Comparison of ENCODE assay signal across 8 cellular contexts in the genomic region with DNA sequence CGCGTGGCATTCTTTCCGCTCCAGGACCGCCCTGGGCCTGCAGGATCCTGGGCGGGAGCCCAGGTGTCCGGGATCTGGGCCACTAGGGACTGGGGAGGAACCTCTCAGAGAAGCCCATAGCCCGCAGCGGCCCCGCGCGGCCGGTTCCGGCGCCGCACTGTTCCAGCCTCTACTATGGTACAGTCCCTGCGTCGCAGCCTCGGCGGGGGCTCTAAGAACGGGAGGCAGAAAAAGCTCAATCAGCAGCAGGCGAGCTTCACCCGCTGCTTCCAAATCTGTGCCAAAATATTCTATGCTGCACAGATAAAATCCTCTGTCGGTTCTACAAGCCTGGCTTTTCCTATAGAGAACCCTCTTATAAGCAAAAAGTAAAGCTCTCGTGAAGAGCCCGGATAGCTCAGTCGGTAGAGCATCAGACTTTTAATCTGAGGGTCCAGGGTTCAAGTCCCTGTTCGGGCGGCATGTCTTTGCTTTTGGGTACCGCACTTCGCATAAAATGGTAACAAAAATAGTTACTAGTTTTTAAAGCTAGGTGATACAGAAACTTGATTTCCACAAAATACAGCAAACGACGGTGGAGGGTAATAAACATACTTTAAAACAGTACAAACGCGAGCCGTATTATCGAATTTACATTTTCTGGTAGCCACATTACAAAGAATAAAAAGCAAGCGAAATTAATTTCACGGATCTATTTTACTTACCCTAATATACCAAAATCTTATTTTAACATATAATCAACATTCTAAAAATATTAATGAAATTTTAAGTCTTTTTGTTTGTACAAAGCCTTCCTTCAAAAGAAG. TPM values are rescaled to one million over a fixed set of nuclear protein-coding genes. Genes with fewer than 3 reads are reported as not detected.
DNase-seq lines count a peak whose midpoint lies in the region; ATAC-seq and TF ChIP-seq lines count a peak whose summit lies in the region.

No MANE protein-coding gene starts in this region.

- TF ChIP-seq CTCF in BE2C (IDR thresholded peaks at IDR 0.05; ENCODE audit: low read depth, low read length) (peak; percentile 68), esophagus squamous epithelium (IDR thresholded peaks at IDR 0.05) (peak; percentile 82 to 91 (median 88))

- intact Hi-C loops in esophagus squamous epithelium (cut with DNase I) = no loop called here

- no peaks in the 10 kb centered on the region for H3K4me1 ChIP-seq in BE2C
- peaks cover 51 to 65% (median 53%) of the 10 kb centered on the region in 3 donors for H3K4me1 ChIP-seq in esophagus squamous epithelium
- H3K4me1 ChIP-seq in muscle layer of duodenum (ENCODE audit: control insufficient read depth in 1 of 2, insufficient read depth in 2 of 2, low read length in 2 of 2) = peaks cover 20 to 51% of the 10 kb centered on the region in 2 donors

- TF ChIP-seq EP300 in Ishikawa (IDR thresholded peaks at IDR 0.05; ENCODE audit: borderline replicate concordance) = no peak

- H3K9me3 ChIP-seq in BE2C = no peaks in the 10 kb centered on the region
- no peaks in the 10 kb centered on the region for H3K9me3 ChIP-seq in esophagus squamous epithelium
- H3K9me3 ChIP-seq in muscle layer of duodenum (ENCODE audit: control insufficient read depth in 1 of 2, low read length in 2 of 2) = no peaks in the 10 kb centered on the region

- H3K27ac ChIP-seq in esophagus squamous epithelium = peak overlapping the region; percentile 78 to 96 (median 86)
- no peak overlapping the region for H3K27ac ChIP-seq in muscle layer of duodenum (ENCODE audit: low read length)

- peak; percentile 42 for ATAC-seq in GM19452 (IDR thresholded peaks at IDR 0.05; ENCODE audit: unreplicated experiment)

- DNase-seq in BE2C (peak; percentile 85), RPMI7951 (ENCODE audit: low read depth) (peak; percentile 72), activated T-helper 1 cell treated with Interleukin-2 at 50 U/mL for 16 hours (ENCODE audit: low read depth) (peak; percentile 68), esophagus squamous epithelium (lab: John Stamatoyannopoulos, UW) (no peak)
- peak; percentile 51 to 73 for DNase-seq in stimulated activated CD8-positive, alpha-beta memory T cell treated with anti-CD3 and anti-CD28 coated beads, Interleukin-7, amount 100 ng/mL, for 1 hour (ENCODE audit: low read depth in 2 of 2)

- H3K36me3 ChIP-seq in BE2C (no peaks in the 10 kb centered on the region), esophagus squamous epithelium (no peaks in the 10 kb centered on the region), muscle layer of duodenum (ENCODE audit: control insufficient read depth in 1 of 2, insufficient read depth in 2 of 2, low read length in 2 of 2) (no peaks in the 10 kb centered on the region)

- H3K4me3 ChIP-seq in BE2C (ENCODE audit: low read depth, low read length) = peak overlapping the region; percentile 62
- peak overlapping the region; percentile 43 to 76 (median 60) for H3K4me3 ChIP-seq in esophagus squamous epithelium
- H3K4me3 ChIP-seq in muscle layer of duodenum (ENCODE audit: low read depth in 1 of 2, low read length in 2 of 2) = peak overlapping the region; percentile 75 to 84

- H3K27me3 ChIP-seq in BE2C (peaks cover 19% of the 10 kb centered on the region), esophagus squamous epithelium (peaks cover 0 to 76% (median under 1%) of the 10 kb centered on the region in 4 donors), muscle layer of duodenum (ENCODE audit: low read depth, low read length) (peaks cover 49% of the 10 kb centered on the region)

- peak; percentile 53; the same call in 1 of the 2 replicates for TF ChIP-seq RAD21 in Ishikawa (IDR thresholded peaks at IDR 0.05; ENCODE audit: low read depth)

- TF ChIP-seq POLR2A in esophagus squamous epithelium (IDR thresholded peaks at IDR 0.05) = no peak

- WGBS in esophagus squamous epithelium, 2 donors = 0% methylated on average over 16 to 18 of the region's 38 CpGs

TF ChIP-seq in Ishikawa, 13 proteins besides CTCF, POLR2A, EP300 and RAD21:
- TF ChIP-seq ZBTB7A (IDR thresholded peaks at IDR 0.05; ENCODE audit: low read depth) (no peak), NFIC (IDR thresholded peaks at IDR 0.05) (peak; percentile 12; the same call in 1 of the 2 replicates), TEAD4 (IDR thresholded peaks at IDR 0.05) (peak; percentile 87), CEBPB (IDR thresholded peaks at IDR 0.05) (0 out of 2 replicates have a peak, but pooled peaks have one; percentile 43), TAF1 (IDR thresholded peaks at IDR 0.05; ENCODE audit: low read depth) (peak; percentile 44; the same call in 1 of the 2 replicates)
- TF ChIP-seq, protein P1, sequence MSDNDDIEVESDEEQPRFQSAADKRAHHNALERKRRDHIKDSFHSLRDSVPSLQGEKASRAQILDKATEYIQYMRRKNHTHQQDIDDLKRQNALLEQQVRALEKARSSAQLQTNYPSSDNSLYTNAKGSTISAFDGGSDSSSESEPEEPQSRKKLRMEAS (IDR thresholded peaks at IDR 0.05) = peak; percentile 30

RNA-seq across cellular contexts. Expression of gene ALOXE3, which starts 0.7 kb away (rescaled TPM):
- not detected for polyA plus RNA-seq in BE2C (2012; ENCODE audit: insufficient read depth, insufficient read length, low read depth)
- 0.12 TPM in 1 of 2 replicates, not detected in the other for total RNA-seq in RPMI7951 (2014; rRNA removed; shearing (Covaris generic))
- 1 to 10 TPM in 2 of 4 donors, under 1 TPM in 1, not detected in 1; 0.30 to 8.8 (median 2.2) TPM for total RNA-seq in esophagus squamous epithelium

RNA-seq across cellular contexts. Expression of gene HES7, which starts 4.9 kb away (rescaled TPM):
- polyA plus RNA-seq in BE2C (2012; ENCODE audit: insufficient read depth, insufficient read length, low read depth) = 4.2 TPM
- 0.48 TPM in 1 of 2 replicates, not detected in the other for total RNA-seq in RPMI7951 (2014; rRNA removed; shearing (Covaris generic))
- total RNA-seq in esophagus squamous epithelium = not detected

RNA-seq across cellular contexts. Expression of gene ALOX12B, which starts 31.5 kb away (rescaled TPM):
- 1.0 TPM for polyA plus RNA-seq in BE2C (2012; ENCODE audit: insufficient read depth, insufficient read length, low read depth)
- not detected in 2 replicates for total RNA-seq in RPMI7951 (2014; rRNA removed; shearing (Covaris generic))
- 10 to 100 TPM in 2 of 4 donors, 1 to 10 TPM in 1, under 1 TPM in 1; 0.76 to 34.6 (median 10.8) TPM for total RNA-seq in esophagus squamous epithelium

RNA-seq across cellular contexts. Expression of gene PER1, which starts 33.2 kb away (rescaled TPM):
- polyA plus RNA-seq in BE2C (2012; ENCODE audit: insufficient read depth, insufficient read length, low read depth) = 44.7 TPM
- total RNA-seq in RPMI7951 (2014; rRNA removed; shearing (Covaris generic)) = 3.0 and 8.2 TPM in 2 replicates
- total RNA-seq in esophagus squamous epithelium = 10 to 100 TPM; 33.6 to 95.0 (median 56.3) TPM

RNA-seq across cellular contexts. Expression of gene VAMP2, which starts 43.8 kb away (rescaled TPM):
- polyA plus RNA-seq in BE2C (2012; ENCODE audit: insufficient read depth, insufficient read length, low read depth) = 31.2 TPM
- total RNA-seq in RPMI7951 (2014; rRNA removed; shearing (Covaris generic)) = 2.0 and 2.1 TPM in 2 replicates
- 10 to 100 TPM in 3 of 4 donors, 1 to 10 TPM in 1; 6.2 to 20.4 (median 12.0) TPM for total RNA-seq in esophagus squamous epithelium
